In the genomic region with DNA sequence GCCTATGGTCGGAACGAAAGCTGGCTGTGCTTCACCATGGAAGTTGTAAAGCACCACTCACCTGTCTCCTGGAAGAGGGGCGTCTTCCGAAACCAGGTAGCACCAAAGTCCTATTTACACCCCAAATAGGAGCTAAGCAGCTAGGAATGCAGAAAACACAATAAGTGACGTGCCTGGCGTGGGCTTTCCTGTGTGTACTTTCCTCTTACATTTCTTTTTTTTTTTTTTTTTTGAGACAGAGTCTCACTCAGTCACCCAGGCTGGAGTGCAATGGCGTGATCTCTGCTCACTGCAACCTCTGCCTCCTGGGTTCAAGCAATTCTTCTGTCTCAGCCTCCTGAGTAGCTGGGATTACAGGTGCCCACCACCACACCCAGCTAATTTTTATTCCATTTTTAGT, we compare ENCODE assay signal across 4 cellular contexts. TPM values are rescaled to one million over a fixed set of nuclear protein-coding genes. Genes with fewer than 3 reads are reported as not detected.
"Had no signal": no experiment of that assay in that cellular context is flagged by ENCODE, and none has a peak within 500 bp of the region (broad histone marks: within the 10 kb centered on the region; RNA-seq: fewer than 3 reads in every experiment).

No MANE protein-coding gene starts in this region.

RNA-seq across cellular contexts. Expression of a gene that starts 8.8 kb away (rescaled TPM):
- total RNA-seq: PC-3, SJCRH30 had no signal

RNA-seq across cellular contexts. Expression of a gene that starts 27.6 kb away (rescaled TPM):
- total RNA-seq: SJCRH30 had no signal

RNA-seq across cellular contexts. Expression of a gene that starts 28.6 kb away (rescaled TPM):
- total RNA-seq: SJCRH30 had no signal

RNA-seq across cellular contexts. Expression of a gene that starts 47.6 kb away (rescaled TPM):
- total RNA-seq: Peyer's patch, RPMI7951, SJCRH30 had no signal
